10 cellular contexts compared by ENCODE assay signal in genomic region chr1:25692560-25692959, GRCh38.
DNase-seq lines count a peak whose midpoint lies in the region; ATAC-seq, FAIRE-seq and TF ChIP-seq lines count a peak whose summit lies in the region.
"Had no signal": no experiment of that assay in that cellular context is flagged by ENCODE, and none has a peak within 500 bp of the region (broad histone marks: within the 10 kb centered on the region; RNA-seq: fewer than 3 reads in every experiment).

No MANE protein-coding gene starts in this region.

- no peaks in the 10 kb centered on the region for H3K9me3 ChIP-seq in heart left ventricle
- H3K9me3 ChIP-seq in OCI-LY3 (ENCODE audit: insufficient read depth, low read length) = no peaks in the 10 kb centered on the region
- no peaks in the 10 kb centered on the region for H3K9me3 ChIP-seq in endodermal cell (ENCODE audit: control insufficient read depth, low read length)
- no peaks in the 10 kb centered on the region for H3K9me3 ChIP-seq in upper lobe of left lung

- H3K36me3 ChIP-seq in heart left ventricle = no peaks in the 10 kb centered on the region
- H3K36me3 ChIP-seq in OCI-LY3 (replicated peaks; ENCODE audit: low read depth, low read length) = no peaks in the 10 kb centered on the region
- no peaks in the 10 kb centered on the region for H3K36me3 ChIP-seq in endodermal cell (ENCODE audit: control insufficient read depth, insufficient read depth, low read length)
- no peaks in the 10 kb centered on the region for H3K36me3 ChIP-seq in upper lobe of left lung

- no peaks in the 10 kb centered on the region for H3K27me3 Mint-ChIP-seq in endodermal cell (ENCODE audit: insufficient read depth)
- H3K27me3 Mint-ChIP-seq: activated naive CD4-positive, alpha-beta T cell treated with anti-CD3 and anti-CD28 coated beads, Interleukin-2, amount 50 U/mL, for 24 hours; naive thymus-derived CD8-positive, alpha-beta T cell had no signal

- no peak for FAIRE-seq in frontal cortex (lab: Jason Lieb, UNC)

- no peak overlapping the region for H3K4me2 ChIP-seq in OCI-LY3 (ENCODE audit: low read length)

- H3K79me2 ChIP-seq in OCI-LY3 (ENCODE audit: low read length) = no peaks in the 10 kb centered on the region

- H3K27me3 ChIP-seq in heart left ventricle = no peaks in the 10 kb centered on the region
- H3K27me3 ChIP-seq in OCI-LY3 (ENCODE audit: low read depth, low read length) = peaks cover 7% of the 10 kb centered on the region; the same call in 1 of the 2 replicates
- H3K27me3 ChIP-seq in endodermal cell (ENCODE audit: control insufficient read depth, insufficient read depth, low read length, poor library complexity, severe bottlenecking) = no peaks in the 10 kb centered on the region
- no peaks in the 10 kb centered on the region for H3K27me3 ChIP-seq in upper lobe of left lung

- H3K9me3 Mint-ChIP-seq in endodermal cell = no peaks in the 10 kb centered on the region
- H3K9me3 Mint-ChIP-seq: activated naive CD4-positive, alpha-beta T cell treated with anti-CD3 and anti-CD28 coated beads, Interleukin-2, amount 50 U/mL, for 24 hours; naive thymus-derived CD8-positive, alpha-beta T cell had no signal

- no peaks in the 10 kb centered on the region for H4K20me1 ChIP-seq in OCI-LY3 (ENCODE audit: insufficient read depth, low read length)

- H3K27ac Mint-ChIP-seq in endodermal cell = no peak overlapping the region
- H3K27ac Mint-ChIP-seq: activated naive CD4-positive, alpha-beta T cell treated with anti-CD3 and anti-CD28 coated beads, Interleukin-2, amount 50 U/mL, for 24 hours had no signal

- DNase-seq in heart left ventricle = no peak
- DNase-seq in left ventricle myocardium superior = no peak
- DNase-seq in endodermal cell = peak; percentile 89
- no peak for DNase-seq in upper lobe of left lung
- no peak for DNase-seq in frontal cortex (ENCODE audit: low spot score in 2 of 2)

- 75 to 82% (median 79%) methylated on average over 4 to 6 of the region's 6 CpGs for WGBS in heart left ventricle, 4 donors
- WGBS in endodermal cell (ENCODE audit: insufficient coverage in 1 of 2, insufficient read length in 1 of 2), 2 experiments = 70 to 77% methylated on average over 3 to 6 of the region's 6 CpGs
- 78 to 80% methylated on average over 6 of the region's 6 CpGs for WGBS in upper lobe of left lung, 2 donors

- no peak overlapping the region for H3K4me3 Mint-ChIP-seq in endodermal cell
- H3K4me3 Mint-ChIP-seq: activated naive CD4-positive, alpha-beta T cell treated with anti-CD3 and anti-CD28 coated beads, Interleukin-2, amount 50 U/mL, for 24 hours; naive thymus-derived CD8-positive, alpha-beta T cell had no signal

- H2AFZ ChIP-seq in OCI-LY3 (ENCODE audit: low read depth, low read length) = no peak overlapping the region

- peaks cover 12% of the 10 kb centered on the region for H3K4me1 Mint-ChIP-seq in endodermal cell

- H3K4me3 ChIP-seq in heart left ventricle = no peak overlapping the region
- H3K4me3 ChIP-seq in OCI-LY3 (ENCODE audit: low read length) = no peak overlapping the region
- H3K4me3 ChIP-seq in endodermal cell (ENCODE audit: low read length) = no peak overlapping the region
- H3K4me3 ChIP-seq in upper lobe of left lung = no peak overlapping the region

- H3K4me1 ChIP-seq in heart left ventricle (peaks cover 6 to 71% (median 41%) of the 10 kb centered on the region in 12 donors), OCI-LY3 (ENCODE audit: low read length) (no peaks in the 10 kb centered on the region), endodermal cell (ENCODE audit: control insufficient read depth, insufficient read depth, low read length) (no peaks in the 10 kb centered on the region), upper lobe of left lung (peaks cover 22 to 38% (median 31%) of the 10 kb centered on the region in 4 donors)

- H3K27ac ChIP-seq in heart left ventricle (no peak overlapping the region), OCI-LY3 (ENCODE audit: low read length) (no peak overlapping the region), endodermal cell (ENCODE audit: low read depth, low read length) (no peak overlapping the region), upper lobe of left lung (no peak overlapping the region)

- TF ChIP-seq POLR2A in heart left ventricle (IDR thresholded peaks at IDR 0.05) (no peak), upper lobe of left lung (IDR thresholded peaks at IDR 0.05) (no peak)

- TF ChIP-seq CTCF in heart left ventricle (IDR thresholded peaks at IDR 0.05) (peak in 10 of 12 donors; percentile 13 to 51 (median 34)), OCI-LY3 (IDR thresholded peaks at IDR 0.05; ENCODE audit: low read depth, low read length) (peak; percentile 40), endodermal cell (conservative IDR thresholded peaks at IDR 0.05) (peak; percentile 85), upper lobe of left lung (IDR thresholded peaks at IDR 0.05) (peak in 4 of 6 experiments; percentile 6 to 34 (median 16))

- intact Hi-C loops in heart left ventricle (cut with DNase I) (loop anchor here in 4 of 10 donors (5.0 to 10.0 kb wide), 3 partner anchors 75 to 148 kb away; partner anchors contain the start of genes MAN1C1 (in 2 of the 4) and LDLRAP1 (in 1 of the 4)), left ventricle myocardium superior (cut with micrococcal nuclease) (no loop called here)

- no peak for TF ChIP-seq EP300 in upper lobe of left lung (IDR thresholded peaks at IDR 0.05)

- ATAC-seq in heart left ventricle (no peak), left ventricle myocardium superior (no peak), upper lobe of left lung (ENCODE audit: low FRiP score in 2 of 2) (no peak), GM21723 (IDR thresholded peaks at IDR 0.05; ENCODE audit: unreplicated experiment) (no peak), HG02798 (IDR thresholded peaks at IDR 0.05; ENCODE audit: poor library complexity, unreplicated experiment) (no peak)

- H3K36me3 Mint-ChIP-seq in endodermal cell (ENCODE audit: low read depth) = no peaks in the 10 kb centered on the region

- H3K9ac ChIP-seq in OCI-LY3 (ENCODE audit: low read length) (no peak overlapping the region), endodermal cell (ENCODE audit: extremely low read depth, low read length, poor library complexity, severe bottlenecking) (no peak overlapping the region)

Comparison
In these comparisons a context has a peak if more than half of its experiments do, and no peak if none do; other contexts are left out.
1. CTCF ChIP-seq: peak in every context shown above with its lines; median percentile 85 in endodermal cell; 40 in OCI-LY3; 34 in heart left ventricle; 16 in upper lobe of left lung.